ENCODE assay signal across 8 cellular contexts in the genomic region with DNA sequence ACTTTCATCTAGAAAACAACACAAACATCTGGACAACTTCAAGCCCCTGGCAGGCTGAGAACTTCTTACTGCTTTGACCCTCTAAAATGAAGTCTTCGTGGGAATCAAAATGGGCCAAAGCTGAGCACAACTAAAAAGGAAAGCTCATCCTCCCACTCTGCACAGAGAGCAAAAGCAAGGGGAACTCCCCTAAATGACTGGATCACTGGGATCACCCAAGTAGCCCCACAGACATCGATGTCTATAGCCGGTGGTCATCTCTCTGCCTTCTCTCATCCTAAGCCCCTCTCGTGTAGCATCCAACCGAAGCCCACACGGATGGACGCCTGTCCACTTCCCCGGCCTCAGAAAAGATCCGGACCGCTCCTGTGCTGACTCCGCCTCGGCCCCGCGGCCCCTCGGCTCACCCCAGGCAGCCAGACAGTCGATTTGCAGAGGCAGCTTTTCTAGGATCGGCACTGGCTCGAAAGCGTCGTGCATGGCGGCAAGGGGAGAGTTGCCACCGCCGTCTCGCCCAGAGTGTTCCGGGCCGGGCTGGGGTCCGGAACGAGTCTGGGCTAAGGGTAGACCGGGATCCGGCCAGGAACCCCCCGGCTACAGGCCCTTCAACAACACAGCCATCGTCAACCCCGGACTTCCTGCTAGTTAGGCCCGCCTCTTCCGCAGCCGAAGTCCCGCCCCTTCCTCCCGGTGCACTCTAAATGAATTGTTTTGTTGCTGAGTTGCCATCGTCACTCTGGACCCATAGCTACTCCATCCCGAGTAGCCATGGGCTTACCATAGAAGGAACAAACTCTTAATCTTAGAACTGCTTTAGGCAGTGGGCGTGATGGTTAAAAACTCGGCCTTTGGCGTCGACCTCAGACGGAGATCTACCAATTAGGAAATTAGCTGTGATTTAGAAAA. TPM values are rescaled to one million over a fixed set of nuclear protein-coding genes. Genes with fewer than 3 reads are reported as not detected.
DNase-seq lines count a peak whose midpoint lies in the region; ATAC-seq and TF ChIP-seq lines count a peak whose summit lies in the region.

A gene with protein sequence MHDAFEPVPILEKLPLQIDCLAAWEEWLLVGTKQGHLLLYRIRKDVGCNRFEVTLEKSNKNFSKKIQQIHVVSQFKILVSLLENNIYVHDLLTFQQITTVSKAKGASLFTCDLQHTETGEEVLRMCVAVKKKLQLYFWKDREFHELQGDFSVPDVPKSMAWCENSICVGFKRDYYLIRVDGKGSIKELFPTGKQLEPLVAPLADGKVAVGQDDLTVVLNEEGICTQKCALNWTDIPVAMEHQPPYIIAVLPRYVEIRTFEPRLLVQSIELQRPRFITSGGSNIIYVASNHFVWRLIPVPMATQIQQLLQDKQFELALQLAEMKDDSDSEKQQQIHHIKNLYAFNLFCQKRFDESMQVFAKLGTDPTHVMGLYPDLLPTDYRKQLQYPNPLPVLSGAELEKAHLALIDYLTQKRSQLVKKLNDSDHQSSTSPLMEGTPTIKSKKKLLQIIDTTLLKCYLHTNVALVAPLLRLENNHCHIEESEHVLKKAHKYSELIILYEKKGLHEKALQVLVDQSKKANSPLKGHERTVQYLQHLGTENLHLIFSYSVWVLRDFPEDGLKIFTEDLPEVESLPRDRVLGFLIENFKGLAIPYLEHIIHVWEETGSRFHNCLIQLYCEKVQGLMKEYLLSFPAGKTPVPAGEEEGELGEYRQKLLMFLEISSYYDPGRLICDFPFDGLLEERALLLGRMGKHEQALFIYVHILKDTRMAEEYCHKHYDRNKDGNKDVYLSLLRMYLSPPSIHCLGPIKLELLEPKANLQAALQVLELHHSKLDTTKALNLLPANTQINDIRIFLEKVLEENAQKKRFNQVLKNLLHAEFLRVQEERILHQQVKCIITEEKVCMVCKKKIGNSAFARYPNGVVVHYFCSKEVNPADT (minus strand): TSS at position 631 of the 906 bp plus-strand sequence. CDS start 151 bp downstream, at position 480.

- TF ChIP-seq RAD21 in Ishikawa (IDR thresholded peaks at IDR 0.05; ENCODE audit: low read depth): no peak

- H2AFZ ChIP-seq in PC-9: peak within 1 kb of the TSS; percentile 89

- no peak for TF ChIP-seq EP300 in Ishikawa (IDR thresholded peaks at IDR 0.05; ENCODE audit: borderline replicate concordance)

- peak; percentile 88 for ATAC-seq in GM21528 (IDR thresholded peaks at IDR 0.05; ENCODE audit: low FRiP score, unreplicated experiment)

- H3K79me2 ChIP-seq in PC-9 (ENCODE audit: low read depth): peaks cover 31% of the 10 kb centered on the region

- no peaks in the 10 kb centered on the region for H4K20me1 ChIP-seq in PC-9 (ENCODE audit: insufficient read depth)

- H3K4me2 ChIP-seq in PC-9: peak within 1 kb of the TSS; percentile 94

- no peak for TF ChIP-seq CTCF in PC-9 (conservative IDR thresholded peaks at IDR 0.05)

- no peak within 1 kb of the TSS for H3K27ac ChIP-seq in PC-9

- H3F3A ChIP-seq in PC-9 (ENCODE audit: insufficient read depth, low read depth): peaks cover 7% of the 10 kb centered on the region; the same call in 1 of the 2 replicates

- no peaks in the 10 kb centered on the region for H3K9me3 ChIP-seq in PC-9 (ENCODE audit: insufficient read depth, low read depth)

- H3K9me2 ChIP-seq in PC-9 (ENCODE audit: insufficient read depth): no peaks in the 10 kb centered on the region

- intact Hi-C loops in PC-9 (cut with micrococcal nuclease; ENCODE audit: unreplicated experiment): no loop called here

- POLR2A ChIA-PET in PC-9 (lab: Charles Lee; ENCODE audit: unreplicated experiment): interaction anchor here (0.5 to 1.0 kb wide), 2 partner anchors 237 to 1315 kb away, joined by 3 read pairs; no protein-coding TSS in a partner anchor

- DNase-seq in DMS 273 treated with DMSO at 0.1 percent for 48 hours (lab: John Stamatoyannopoulos, UW) (peak; percentile 4), PC-9 (peak; percentile 70 to 73), erythroblast (lab: John Stamatoyannopoulos, UW) (peak; percentile 86 to 87), mucosa of gallbladder (ENCODE audit: low spot score) (peak; percentile 81)
- peak; percentile 79 for DNase-seq in activated T-cell treated with anti-CD3 and anti-CD28 coated beads, Interleukin-2, amount 50 U/mL, for 1 hour
- peak; percentile 75 for DNase-seq in stimulated activated CD8-positive, alpha-beta memory T cell treated with anti-CD3 and anti-CD28 coated beads, Interleukin-4, amount 100 ng/mL, for 24 hours (ENCODE audit: low read depth)

- BruUV-seq in PC-9 (replicated peaks; lab: Mats Ljungman, UMichigan): TSS peak; percentile 67

- peak within 1 kb of the TSS; percentile 89 for H3K4me3 ChIP-seq in PC-9

- no peaks in the 10 kb centered on the region for H3K27me3 ChIP-seq in PC-9 (ENCODE audit: insufficient read depth, low read depth)

- H3K4me1 ChIP-seq in PC-9 (replicated peaks; ENCODE audit: insufficient read depth): peaks cover 9% of the 10 kb centered on the region; the same call in 1 of the 2 replicates

- CTCF ChIA-PET in PC-9 (lab: Charles Lee): no interaction called here

- H3K36me3 ChIP-seq in PC-9 (ENCODE audit: low read depth): 0 out of 2 replicates have a peak, but pooled peaks cover 4% of the 10 kb centered on the region

- TF ChIP-seq POLR2A in erythroblast (IDR thresholded peaks at IDR 0.05; ENCODE audit: low read length): peak; percentile 86

TF ChIP-seq in Ishikawa, 13 proteins besides CTCF, POLR2A, EP300 and RAD21:
- TF ChIP-seq TEAD4 (IDR thresholded peaks at IDR 0.05) (no peak), NFIC (IDR thresholded peaks at IDR 0.05) (no peak), TAF1 (IDR thresholded peaks at IDR 0.05; ENCODE audit: low read depth) (peak; percentile 57; the same call in 1 of the 2 replicates), EGR1 (IDR thresholded peaks at IDR 0.05) (no peak), YY1 (IDR thresholded peaks at IDR 0.05; ENCODE audit: low read depth) (peak; percentile 63; the same call in 1 of the 2 replicates)
TF ChIP-seq in Ishikawa: peak in this region for 2.

RNA-seq across cellular contexts. Expression of the gene that starts here (rescaled TPM):
- 57.6 and 64.7 TPM in 2 replicates for total RNA-seq in PC-9 (2021)
- total RNA-seq in mucosa of gallbladder: 75.1 TPM

Comparison
In these comparisons a context has a peak if more than half of its experiments do, and no peak if none do; other contexts are left out.
1. DNase-seq: peak in every context shown above with its lines; median percentile 86 in erythroblast; 81 in mucosa of gallbladder; 79 in activated T-cell treated with anti-CD3 and anti-CD28 coated beads, Interleukin-2, amount 50 U/mL, for 1 hour; 75 in stimulated activated CD8-positive, alpha-beta memory T cell treated with anti-CD3 and anti-CD28 coated beads, Interleukin-4, amount 100 ng/mL, for 24 hours; 72 in PC-9; 4 in DMS 273 treated with DMSO at 0.1 percent for 48 hours.